ENCODE assay signal across 1 cellular context in the genomic region with DNA sequence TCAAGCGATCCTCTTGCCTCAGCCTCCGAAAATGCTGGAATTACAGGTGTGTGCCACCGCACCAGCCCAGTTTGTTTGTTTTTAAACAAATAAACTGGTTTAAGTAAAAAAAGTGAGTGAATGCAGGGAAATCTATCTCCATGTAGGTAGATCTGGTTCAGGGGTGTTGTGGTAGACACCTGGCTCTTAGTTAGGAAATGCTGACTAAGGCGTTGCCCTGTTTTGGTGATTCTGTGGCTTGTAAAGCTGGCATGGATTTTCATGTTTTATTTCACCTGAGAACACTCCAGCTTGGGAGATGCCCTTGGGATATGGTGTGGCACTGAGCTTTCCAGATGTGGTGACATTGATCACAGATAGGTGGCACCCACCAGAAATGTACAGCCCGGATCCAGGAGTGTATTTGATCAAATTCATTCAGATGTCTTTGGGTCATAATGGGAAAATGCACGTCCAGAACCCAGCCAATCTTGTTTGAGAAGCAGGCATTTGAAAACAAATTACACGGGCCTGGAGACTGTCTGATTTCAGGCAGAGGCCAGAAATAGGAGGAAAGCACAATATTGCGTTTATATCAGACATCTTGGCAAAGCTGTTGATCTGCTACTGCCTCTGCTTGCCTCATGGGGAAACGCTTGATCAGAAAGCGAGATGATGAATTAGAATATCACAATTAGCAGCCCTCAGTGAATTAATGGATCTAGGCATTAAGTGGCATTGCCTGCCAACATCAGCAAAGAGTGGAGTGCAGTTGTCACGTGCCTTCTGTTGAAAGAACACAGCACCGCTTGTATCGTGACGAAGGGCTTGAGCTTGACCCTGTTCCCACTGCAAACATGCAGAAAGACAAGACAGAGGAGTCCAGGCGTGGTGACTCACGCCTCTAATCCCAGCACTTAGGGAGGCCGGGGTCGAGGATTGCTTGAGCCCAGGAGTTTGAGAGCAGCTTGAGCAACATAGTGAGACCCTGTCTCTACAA.
TF ChIP-seq lines count a peak whose summit lies in the region.

No MANE protein-coding gene starts in this region.

TF ChIP-seq in K562, 482 proteins besides CTCF, POLR2A, EP300 and RAD21 (continues in another document):
- no peak for TF ChIP-seq MTA1 (IDR thresholded peaks at IDR 0.05; ENCODE audit: borderline replicate concordance)
- no peak for TF ChIP-seq KAT7 (CRISPR knock-in tag; IDR thresholded peaks at IDR 0.05; ENCODE audit: borderline replicate concordance)
- TF ChIP-seq, protein P1, sequence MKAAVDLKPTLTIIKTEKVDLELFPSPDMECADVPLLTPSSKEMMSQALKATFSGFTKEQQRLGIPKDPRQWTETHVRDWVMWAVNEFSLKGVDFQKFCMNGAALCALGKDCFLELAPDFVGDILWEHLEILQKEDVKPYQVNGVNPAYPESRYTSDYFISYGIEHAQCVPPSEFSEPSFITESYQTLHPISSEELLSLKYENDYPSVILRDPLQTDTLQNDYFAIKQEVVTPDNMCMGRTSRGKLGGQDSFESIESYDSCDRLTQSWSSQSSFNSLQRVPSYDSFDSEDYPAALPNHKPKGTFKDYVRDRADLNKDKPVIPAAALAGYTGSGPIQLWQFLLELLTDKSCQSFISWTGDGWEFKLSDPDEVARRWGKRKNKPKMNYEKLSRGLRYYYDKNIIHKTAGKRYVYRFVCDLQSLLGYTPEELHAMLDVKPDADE (conservative IDR thresholded peaks at IDR 0.05; ENCODE audit: control insufficient read depth, low read depth, low read length): no peak
- TF ChIP-seq ZNF589 (CRISPR knock-in tag; IDR thresholded peaks at IDR 0.05; ENCODE audit: low read depth): no peak
- TF ChIP-seq, protein P2, sequence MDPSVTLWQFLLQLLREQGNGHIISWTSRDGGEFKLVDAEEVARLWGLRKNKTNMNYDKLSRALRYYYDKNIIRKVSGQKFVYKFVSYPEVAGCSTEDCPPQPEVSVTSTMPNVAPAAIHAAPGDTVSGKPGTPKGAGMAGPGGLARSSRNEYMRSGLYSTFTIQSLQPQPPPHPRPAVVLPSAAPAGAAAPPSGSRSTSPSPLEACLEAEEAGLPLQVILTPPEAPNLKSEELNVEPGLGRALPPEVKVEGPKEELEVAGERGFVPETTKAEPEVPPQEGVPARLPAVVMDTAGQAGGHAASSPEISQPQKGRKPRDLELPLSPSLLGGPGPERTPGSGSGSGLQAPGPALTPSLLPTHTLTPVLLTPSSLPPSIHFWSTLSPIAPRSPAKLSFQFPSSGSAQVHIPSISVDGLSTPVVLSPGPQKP (CRISPR knock-in tag; IDR thresholded peaks at IDR 0.05): no peak
- TF ChIP-seq PTRF (tag; IDR thresholded peaks at IDR 0.05): no peak
- TF ChIP-seq NR2F6 (CRISPR knock-in tag; IDR thresholded peaks at IDR 0.05): no peak
- no peak for TF ChIP-seq RFX1 (IDR thresholded peaks at IDR 0.05)
- no peak for TF ChIP-seq GTF2A2 (tag; IDR thresholded peaks at IDR 0.05)
- no peak for TF ChIP-seq ELF1 (tag; IDR thresholded peaks at IDR 0.05)
- TF ChIP-seq TCF7L2 (IDR thresholded peaks at IDR 0.05; ENCODE audit: low read depth, low read length): no peak
- TF ChIP-seq, protein P3, sequence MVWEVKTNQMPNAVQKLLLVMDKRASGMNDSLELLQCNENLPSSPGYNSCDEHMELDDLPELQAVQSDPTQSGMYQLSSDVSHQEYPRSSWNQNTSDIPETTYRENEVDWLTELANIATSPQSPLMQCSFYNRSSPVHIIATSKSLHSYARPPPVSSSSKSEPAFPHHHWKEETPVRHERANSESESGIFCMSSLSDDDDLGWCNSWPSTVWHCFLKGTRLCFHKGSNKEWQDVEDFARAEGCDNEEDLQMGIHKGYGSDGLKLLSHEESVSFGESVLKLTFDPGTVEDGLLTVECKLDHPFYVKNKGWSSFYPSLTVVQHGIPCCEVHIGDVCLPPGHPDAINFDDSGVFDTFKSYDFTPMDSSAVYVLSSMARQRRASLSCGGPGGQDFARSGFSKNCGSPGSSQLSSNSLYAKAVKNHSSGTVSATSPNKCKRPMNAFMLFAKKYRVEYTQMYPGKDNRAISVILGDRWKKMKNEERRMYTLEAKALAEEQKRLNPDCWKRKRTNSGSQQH (CRISPR knock-in tag; IDR thresholded peaks at IDR 0.05): no peak
- TF ChIP-seq NUFIP1 (IDR thresholded peaks at IDR 0.05; ENCODE audit: partially characterized antibody): no peak
- no peak for TF ChIP-seq MEF2D (tag; conservative IDR thresholded peaks at IDR 0.05; ENCODE audit: low read depth)
- TF ChIP-seq TAF7 (tag; IDR thresholded peaks at IDR 0.05): no peak
- peak; percentile 67 for TF ChIP-seq ZNF316 (IDR thresholded peaks at IDR 0.05)
- no peak for TF ChIP-seq NCOA6 (IDR thresholded peaks at IDR 0.05)
- TF ChIP-seq MAFF (IDR thresholded peaks at IDR 0.05; ENCODE audit: low read length): 0 out of 2 replicates have a peak, but pooled peaks have one; percentile 32
- no peak for TF ChIP-seq CCNT2 (IDR thresholded peaks at IDR 0.05; ENCODE audit: borderline replicate concordance, extremely low read depth, insufficient read length, low read depth, low read length)
- TF ChIP-seq TGIF2 (CRISPR knock-in tag; IDR thresholded peaks at IDR 0.05): no peak
- TF ChIP-seq ZNF408 (CRISPR knock-in tag; IDR thresholded peaks at IDR 0.05; ENCODE audit: low read depth): no peak
- no peak for TF ChIP-seq KLF10 (CRISPR knock-in tag; IDR thresholded peaks at IDR 0.05)
- no peak for TF ChIP-seq FIP1L1 (IDR thresholded peaks at IDR 0.05; ENCODE audit: low read depth, low read length, poor library complexity, severe bottlenecking)
- TF ChIP-seq CBX8 (IDR thresholded peaks at IDR 0.05; ENCODE audit: borderline replicate concordance, extremely low read depth, low read depth, low read length, poor library complexity, severe bottlenecking): no peak
- TF ChIP-seq, protein P4, sequence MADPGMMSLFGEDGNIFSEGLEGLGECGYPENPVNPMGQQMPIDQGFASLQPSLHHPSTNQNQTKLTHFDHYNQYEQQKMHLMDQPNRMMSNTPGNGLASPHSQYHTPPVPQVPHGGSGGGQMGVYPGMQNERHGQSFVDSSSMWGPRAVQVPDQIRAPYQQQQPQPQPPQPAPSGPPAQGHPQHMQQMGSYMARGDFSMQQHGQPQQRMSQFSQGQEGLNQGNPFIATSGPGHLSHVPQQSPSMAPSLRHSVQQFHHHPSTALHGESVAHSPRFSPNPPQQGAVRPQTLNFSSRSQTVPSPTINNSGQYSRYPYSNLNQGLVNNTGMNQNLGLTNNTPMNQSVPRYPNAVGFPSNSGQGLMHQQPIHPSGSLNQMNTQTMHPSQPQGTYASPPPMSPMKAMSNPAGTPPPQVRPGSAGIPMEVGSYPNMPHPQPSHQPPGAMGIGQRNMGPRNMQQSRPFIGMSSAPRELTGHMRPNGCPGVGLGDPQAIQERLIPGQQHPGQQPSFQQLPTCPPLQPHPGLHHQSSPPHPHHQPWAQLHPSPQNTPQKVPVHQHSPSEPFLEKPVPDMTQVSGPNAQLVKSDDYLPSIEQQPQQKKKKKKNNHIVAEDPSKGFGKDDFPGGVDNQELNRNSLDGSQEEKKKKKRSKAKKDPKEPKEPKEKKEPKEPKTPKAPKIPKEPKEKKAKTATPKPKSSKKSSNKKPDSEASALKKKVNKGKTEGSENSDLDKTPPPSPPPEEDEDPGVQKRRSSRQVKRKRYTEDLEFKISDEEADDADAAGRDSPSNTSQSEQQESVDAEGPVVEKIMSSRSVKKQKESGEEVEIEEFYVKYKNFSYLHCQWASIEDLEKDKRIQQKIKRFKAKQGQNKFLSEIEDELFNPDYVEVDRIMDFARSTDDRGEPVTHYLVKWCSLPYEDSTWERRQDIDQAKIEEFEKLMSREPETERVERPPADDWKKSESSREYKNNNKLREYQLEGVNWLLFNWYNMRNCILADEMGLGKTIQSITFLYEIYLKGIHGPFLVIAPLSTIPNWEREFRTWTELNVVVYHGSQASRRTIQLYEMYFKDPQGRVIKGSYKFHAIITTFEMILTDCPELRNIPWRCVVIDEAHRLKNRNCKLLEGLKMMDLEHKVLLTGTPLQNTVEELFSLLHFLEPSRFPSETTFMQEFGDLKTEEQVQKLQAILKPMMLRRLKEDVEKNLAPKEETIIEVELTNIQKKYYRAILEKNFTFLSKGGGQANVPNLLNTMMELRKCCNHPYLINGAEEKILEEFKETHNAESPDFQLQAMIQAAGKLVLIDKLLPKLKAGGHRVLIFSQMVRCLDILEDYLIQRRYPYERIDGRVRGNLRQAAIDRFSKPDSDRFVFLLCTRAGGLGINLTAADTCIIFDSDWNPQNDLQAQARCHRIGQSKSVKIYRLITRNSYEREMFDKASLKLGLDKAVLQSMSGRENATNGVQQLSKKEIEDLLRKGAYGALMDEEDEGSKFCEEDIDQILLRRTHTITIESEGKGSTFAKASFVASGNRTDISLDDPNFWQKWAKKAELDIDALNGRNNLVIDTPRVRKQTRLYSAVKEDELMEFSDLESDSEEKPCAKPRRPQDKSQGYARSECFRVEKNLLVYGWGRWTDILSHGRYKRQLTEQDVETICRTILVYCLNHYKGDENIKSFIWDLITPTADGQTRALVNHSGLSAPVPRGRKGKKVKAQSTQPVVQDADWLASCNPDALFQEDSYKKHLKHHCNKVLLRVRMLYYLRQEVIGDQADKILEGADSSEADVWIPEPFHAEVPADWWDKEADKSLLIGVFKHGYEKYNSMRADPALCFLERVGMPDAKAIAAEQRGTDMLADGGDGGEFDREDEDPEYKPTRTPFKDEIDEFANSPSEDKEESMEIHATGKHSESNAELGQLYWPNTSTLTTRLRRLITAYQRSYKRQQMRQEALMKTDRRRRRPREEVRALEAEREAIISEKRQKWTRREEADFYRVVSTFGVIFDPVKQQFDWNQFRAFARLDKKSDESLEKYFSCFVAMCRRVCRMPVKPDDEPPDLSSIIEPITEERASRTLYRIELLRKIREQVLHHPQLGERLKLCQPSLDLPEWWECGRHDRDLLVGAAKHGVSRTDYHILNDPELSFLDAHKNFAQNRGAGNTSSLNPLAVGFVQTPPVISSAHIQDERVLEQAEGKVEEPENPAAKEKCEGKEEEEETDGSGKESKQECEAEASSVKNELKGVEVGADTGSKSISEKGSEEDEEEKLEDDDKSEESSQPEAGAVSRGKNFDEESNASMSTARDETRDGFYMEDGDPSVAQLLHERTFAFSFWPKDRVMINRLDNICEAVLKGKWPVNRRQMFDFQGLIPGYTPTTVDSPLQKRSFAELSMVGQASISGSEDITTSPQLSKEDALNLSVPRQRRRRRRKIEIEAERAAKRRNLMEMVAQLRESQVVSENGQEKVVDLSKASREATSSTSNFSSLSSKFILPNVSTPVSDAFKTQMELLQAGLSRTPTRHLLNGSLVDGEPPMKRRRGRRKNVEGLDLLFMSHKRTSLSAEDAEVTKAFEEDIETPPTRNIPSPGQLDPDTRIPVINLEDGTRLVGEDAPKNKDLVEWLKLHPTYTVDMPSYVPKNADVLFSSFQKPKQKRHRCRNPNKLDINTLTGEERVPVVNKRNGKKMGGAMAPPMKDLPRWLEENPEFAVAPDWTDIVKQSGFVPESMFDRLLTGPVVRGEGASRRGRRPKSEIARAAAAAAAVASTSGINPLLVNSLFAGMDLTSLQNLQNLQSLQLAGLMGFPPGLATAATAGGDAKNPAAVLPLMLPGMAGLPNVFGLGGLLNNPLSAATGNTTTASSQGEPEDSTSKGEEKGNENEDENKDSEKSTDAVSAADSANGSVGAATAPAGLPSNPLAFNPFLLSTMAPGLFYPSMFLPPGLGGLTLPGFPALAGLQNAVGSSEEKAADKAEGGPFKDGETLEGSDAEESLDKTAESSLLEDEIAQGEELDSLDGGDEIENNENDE (IDR thresholded peaks at IDR 0.05; ENCODE audit: low read depth, low read length): no peak
- TF ChIP-seq ESRRB (CRISPR knock-in tag; IDR thresholded peaks at IDR 0.05; ENCODE audit: borderline replicate concordance): no peak
- TF ChIP-seq ZNF76 (CRISPR knock-in tag; IDR thresholded peaks at IDR 0.05; ENCODE audit: borderline replicate concordance): no peak
- TF ChIP-seq, protein P5, sequence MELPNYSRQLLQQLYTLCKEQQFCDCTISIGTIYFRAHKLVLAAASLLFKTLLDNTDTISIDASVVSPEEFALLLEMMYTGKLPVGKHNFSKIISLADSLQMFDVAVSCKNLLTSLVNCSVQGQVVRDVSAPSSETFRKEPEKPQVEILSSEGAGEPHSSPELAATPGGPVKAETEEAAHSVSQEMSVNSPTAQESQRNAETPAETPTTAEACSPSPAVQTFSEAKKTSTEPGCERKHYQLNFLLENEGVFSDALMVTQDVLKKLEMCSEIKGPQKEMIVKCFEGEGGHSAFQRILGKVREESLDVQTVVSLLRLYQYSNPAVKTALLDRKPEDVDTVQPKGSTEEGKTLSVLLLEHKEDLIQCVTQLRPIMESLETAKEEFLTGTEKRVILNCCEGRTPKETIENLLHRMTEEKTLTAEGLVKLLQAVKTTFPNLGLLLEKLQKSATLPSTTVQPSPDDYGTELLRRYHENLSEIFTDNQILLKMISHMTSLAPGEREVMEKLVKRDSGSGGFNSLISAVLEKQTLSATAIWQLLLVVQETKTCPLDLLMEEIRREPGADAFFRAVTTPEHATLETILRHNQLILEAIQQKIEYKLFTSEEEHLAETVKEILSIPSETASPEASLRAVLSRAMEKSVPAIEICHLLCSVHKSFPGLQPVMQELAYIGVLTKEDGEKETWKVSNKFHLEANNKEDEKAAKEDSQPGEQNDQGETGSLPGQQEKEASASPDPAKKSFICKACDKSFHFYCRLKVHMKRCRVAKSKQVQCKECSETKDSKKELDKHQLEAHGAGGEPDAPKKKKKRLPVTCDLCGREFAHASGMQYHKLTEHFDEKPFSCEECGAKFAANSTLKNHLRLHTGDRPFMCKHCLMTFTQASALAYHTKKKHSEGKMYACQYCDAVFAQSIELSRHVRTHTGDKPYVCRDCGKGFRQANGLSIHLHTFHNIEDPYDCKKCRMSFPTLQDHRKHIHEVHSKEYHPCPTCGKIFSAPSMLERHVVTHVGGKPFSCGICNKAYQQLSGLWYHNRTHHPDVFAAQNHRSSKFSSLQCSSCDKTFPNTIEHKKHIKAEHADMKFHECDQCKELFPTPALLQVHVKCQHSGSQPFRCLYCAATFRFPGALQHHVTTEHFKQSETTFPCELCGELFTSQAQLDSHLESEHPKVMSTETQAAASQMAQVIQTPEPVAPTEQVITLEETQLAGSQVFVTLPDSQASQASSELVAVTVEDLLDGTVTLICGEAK (IDR thresholded peaks at IDR 0.05): no peak
- TF ChIP-seq, protein P5 (CRISPR knock-in tag; IDR thresholded peaks at IDR 0.05): no peak
